Comparison of ENCODE assay signal across 1 cellular context in the genomic region with DNA sequence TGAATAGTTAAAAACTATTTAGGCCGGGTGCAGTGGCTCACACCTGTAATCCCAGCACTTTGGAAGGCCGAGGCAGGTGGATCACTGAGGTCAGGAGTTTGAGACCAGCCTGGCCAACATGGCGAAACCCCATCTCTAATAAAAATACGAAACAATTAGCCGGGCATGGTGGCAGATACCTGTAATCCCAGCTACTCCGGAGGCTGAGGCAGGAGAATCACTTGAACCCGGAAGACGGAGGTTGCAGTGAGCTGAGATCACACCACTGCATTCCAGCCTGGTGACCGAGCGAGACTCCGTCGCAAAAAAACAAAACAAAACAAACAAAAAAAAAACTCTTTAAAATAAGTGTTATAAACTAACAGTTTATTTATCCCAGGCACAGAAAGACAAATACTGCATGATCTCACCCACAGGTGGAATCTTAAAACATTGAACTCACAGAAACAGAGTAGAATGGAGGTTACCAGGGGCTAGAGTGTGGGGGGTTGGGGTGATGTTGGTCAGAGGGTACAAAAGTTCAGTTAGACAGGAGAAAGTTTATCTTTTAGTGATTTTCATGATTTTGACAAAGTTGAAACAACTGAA.
TF ChIP-seq lines count a peak whose summit lies in the region.

No MANE protein-coding gene starts in this region.

TF ChIP-seq in HepG2, 621 proteins besides CTCF, POLR2A, EP300 and RAD21:
- TF ChIP-seq, protein P1, sequence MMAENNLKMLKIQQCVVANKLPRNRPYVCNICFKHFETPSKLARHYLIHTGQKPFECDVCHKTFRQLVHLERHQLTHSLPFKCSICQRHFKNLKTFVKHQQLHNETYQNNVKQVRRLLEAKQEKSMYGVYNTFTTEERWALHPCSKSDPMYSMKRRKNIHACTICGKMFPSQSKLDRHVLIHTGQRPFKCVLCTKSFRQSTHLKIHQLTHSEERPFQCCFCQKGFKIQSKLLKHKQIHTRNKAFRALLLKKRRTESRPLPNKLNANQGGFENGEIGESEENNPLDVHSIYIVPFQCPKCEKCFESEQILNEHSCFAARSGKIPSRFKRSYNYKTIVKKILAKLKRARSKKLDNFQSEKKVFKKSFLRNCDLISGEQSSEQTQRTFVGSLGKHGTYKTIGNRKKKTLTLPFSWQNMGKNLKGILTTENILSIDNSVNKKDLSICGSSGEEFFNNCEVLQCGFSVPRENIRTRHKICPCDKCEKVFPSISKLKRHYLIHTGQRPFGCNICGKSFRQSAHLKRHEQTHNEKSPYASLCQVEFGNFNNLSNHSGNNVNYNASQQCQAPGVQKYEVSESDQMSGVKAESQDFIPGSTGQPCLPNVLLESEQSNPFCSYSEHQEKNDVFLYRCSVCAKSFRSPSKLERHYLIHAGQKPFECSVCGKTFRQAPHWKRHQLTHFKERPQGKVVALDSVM (CRISPR knock-in tag; IDR thresholded peaks at IDR 0.05): peak; percentile 76
- 0 out of 2 replicates have a peak, but pooled peaks have one; percentile 10 for TF ChIP-seq ELF3 (CRISPR knock-in tag; IDR thresholded peaks at IDR 0.05)
- TF ChIP-seq FOSL2 (CRISPR knock-in tag; IDR thresholded peaks at IDR 0.05): peak; percentile 32; the same call in 1 of the 2 replicates
- TF ChIP-seq, protein P2, sequence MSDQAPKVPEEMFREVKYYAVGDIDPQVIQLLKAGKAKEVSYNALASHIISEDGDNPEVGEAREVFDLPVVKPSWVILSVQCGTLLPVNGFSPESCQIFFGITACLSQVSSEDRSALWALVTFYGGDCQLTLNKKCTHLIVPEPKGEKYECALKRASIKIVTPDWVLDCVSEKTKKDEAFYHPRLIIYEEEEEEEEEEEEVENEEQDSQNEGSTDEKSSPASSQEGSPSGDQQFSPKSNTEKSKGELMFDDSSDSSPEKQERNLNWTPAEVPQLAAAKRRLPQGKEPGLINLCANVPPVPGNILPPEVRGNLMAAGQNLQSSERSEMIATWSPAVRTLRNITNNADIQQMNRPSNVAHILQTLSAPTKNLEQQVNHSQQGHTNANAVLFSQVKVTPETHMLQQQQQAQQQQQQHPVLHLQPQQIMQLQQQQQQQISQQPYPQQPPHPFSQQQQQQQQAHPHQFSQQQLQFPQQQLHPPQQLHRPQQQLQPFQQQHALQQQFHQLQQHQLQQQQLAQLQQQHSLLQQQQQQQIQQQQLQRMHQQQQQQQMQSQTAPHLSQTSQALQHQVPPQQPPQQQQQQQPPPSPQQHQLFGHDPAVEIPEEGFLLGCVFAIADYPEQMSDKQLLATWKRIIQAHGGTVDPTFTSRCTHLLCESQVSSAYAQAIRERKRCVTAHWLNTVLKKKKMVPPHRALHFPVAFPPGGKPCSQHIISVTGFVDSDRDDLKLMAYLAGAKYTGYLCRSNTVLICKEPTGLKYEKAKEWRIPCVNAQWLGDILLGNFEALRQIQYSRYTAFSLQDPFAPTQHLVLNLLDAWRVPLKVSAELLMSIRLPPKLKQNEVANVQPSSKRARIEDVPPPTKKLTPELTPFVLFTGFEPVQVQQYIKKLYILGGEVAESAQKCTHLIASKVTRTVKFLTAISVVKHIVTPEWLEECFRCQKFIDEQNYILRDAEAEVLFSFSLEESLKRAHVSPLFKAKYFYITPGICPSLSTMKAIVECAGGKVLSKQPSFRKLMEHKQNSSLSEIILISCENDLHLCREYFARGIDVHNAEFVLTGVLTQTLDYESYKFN (CRISPR knock-in tag; conservative IDR thresholded peaks at IDR 0.05): 0 out of 2 replicates have a peak, but pooled peaks have one; percentile 20
TF ChIP-seq in HepG2: peak in this region for 4; not testable (repeated sequence) for 617.
